In genomic region chr9:75636427-75637045, GRCh38 we compare ENCODE assay signal across 15 cellular contexts.
"Had no signal": no experiment of that assay in that cellular context is flagged by ENCODE, and none has a peak within 500 bp of the region (broad histone marks: within the 10 kb centered on the region; RNA-seq: fewer than 3 reads in every experiment).

No MANE protein-coding gene starts in this region.

- H3K27me3 ChIP-seq: brain microvascular endothelial cell, foreskin keratinocyte had no signal

- H3K4me1 Mint-ChIP-seq: naive B cell had no signal

- H3K27ac Mint-ChIP-seq: activated naive CD8-positive, alpha-beta T cell treated with anti-CD3 and anti-CD28 coated beads, Interleukin-2, amount 10 ng/mL, durations not matched to agents 7 days and 5 days; naive B cell had no signal

- H3K4me3 Mint-ChIP-seq: activated naive CD8-positive, alpha-beta T cell treated with anti-CD3 and anti-CD28 coated beads, Interleukin-2, amount 10 ng/mL, durations not matched to agents 7 days and 5 days; naive B cell had no signal

- H3K4me1 ChIP-seq: foreskin keratinocyte had no signal

- H3K36me3 Mint-ChIP-seq: activated naive CD8-positive, alpha-beta T cell treated with anti-CD3 and anti-CD28 coated beads, Interleukin-2, amount 10 ng/mL, durations not matched to agents 7 days and 5 days; naive B cell had no signal

- H3K9me3 Mint-ChIP-seq: activated naive CD8-positive, alpha-beta T cell treated with anti-CD3 and anti-CD28 coated beads, Interleukin-2, amount 10 ng/mL, durations not matched to agents 7 days and 5 days; naive B cell had no signal

- DNase-seq: activated CD4-positive, alpha-beta T cell treated with anti-CD3 and anti-CD28 coated beads, Interleukin-2, amount 50 U/mL, for 48 hours; activated gamma-delta T cell; activated naive CD8-positive, alpha-beta T cell treated with anti-CD3 and anti-CD28 coated beads, Interleukin-2, amount 10 ng/mL, durations not matched to agents 7 days and 5 days; activated T-cell treated with anti-CD3 and anti-CD28 coated beads, Interleukin-2, amount 50 U/mL, for 48 hours; anterior cingulate cortex; brain microvascular endothelial cell; cerebellar nuclear complex; effector CD8-positive, alpha-beta T cell; foreskin keratinocyte; mammary epithelial cell; naive B cell; stimulated activated CD4-positive, alpha-beta T cell treated with anti-CD3 and anti-CD28 coated beads, Interleukin-15, amount 100 ng/mL, for 24 hours; stimulated activated CD4-positive, alpha-beta T cell treated with anti-CD3 and anti-CD28 coated beads, Interleukin-4, amount 100 ng/mL, for 1 hour; stimulated activated naive CD4-positive, alpha-beta T cell; trophoblast cell had no signal

- H3K27me3 Mint-ChIP-seq: naive B cell had no signal

- H3K36me3 ChIP-seq: brain microvascular endothelial cell had no signal

- ATAC-seq: foreskin keratinocyte had no signal

- H3K27ac ChIP-seq: brain microvascular endothelial cell, foreskin keratinocyte had no signal
